Comparison of ENCODE assay signal across 1 cellular context in the genomic region with DNA sequence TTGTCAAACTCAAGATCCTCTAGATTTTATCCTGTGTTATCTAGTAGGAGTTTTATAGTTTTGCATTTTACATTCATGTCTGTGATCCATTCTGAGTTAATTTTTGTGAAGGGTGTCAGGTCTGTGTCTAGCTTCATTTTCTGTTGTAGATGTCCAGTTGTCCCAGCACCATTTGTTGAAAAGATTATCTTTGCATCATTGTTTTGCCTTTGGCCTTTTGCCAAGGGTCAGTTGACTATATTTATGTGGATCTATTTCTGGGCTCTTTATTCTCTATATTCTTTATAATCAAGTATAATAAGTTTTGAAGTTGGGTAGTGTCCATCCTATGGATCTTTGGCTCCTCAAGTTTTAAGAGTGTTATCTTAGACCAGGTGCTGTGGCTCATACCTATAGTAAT.
A peak's percentile ranks its signal among the peaks of the same experiment; 100 is the strongest.
TF ChIP-seq lines count a peak whose summit lies in the region.

No MANE protein-coding gene starts in this region.

TF ChIP-seq in K562, 482 proteins besides CTCF, POLR2A, EP300 and RAD21 (continued from another document):
- TF ChIP-seq E2F4 (CRISPR knock-in tag; IDR thresholded peaks at IDR 0.05; ENCODE audit: low read depth) (no peak), CXXC5 (CRISPR knock-in tag; IDR thresholded peaks at IDR 0.05) (0 out of 2 replicates have a peak, but pooled peaks have one; percentile 17), KDM2B (CRISPR knock-in tag; IDR thresholded peaks at IDR 0.05) (no peak), ERF (CRISPR knock-in tag; IDR thresholded peaks at IDR 0.05) (no peak), BACH1 (tag; IDR thresholded peaks at IDR 0.05) (no peak), ZNF507 (tag; conservative IDR thresholded peaks at IDR 0.05) (no peak), ZNF318 (IDR thresholded peaks at IDR 0.05; ENCODE audit: borderline replicate concordance in 1 of 2, low read depth in 1 of 2) (no peak), NFIC (IDR thresholded peaks at IDR 0.05) (peak; percentile 85), YY1 (IDR thresholded peaks at IDR 0.05; ENCODE audit: borderline replicate concordance in 1 of 3, control insufficient read depth in 1 of 3, extremely low read depth in 1 of 3, insufficient read depth in 3 of 3, insufficient read length in 1 of 3, insufficient replicate concordance in 2 of 3, low read depth in 1 of 3, low read length in 2 of 3) (no peak), PHF8 (IDR thresholded peaks at IDR 0.05; ENCODE audit: borderline replicate concordance, low read length) (no peak), NFIX (CRISPR knock-in tag; IDR thresholded peaks at IDR 0.05; ENCODE audit: low read depth) (peak; percentile 57; the same call in 1 of the 2 replicates)
